In genomic region chr3:40990062-40990456, GRCh38 we compare ENCODE assay signal across 15 cellular contexts.
DNase-seq lines count a peak whose midpoint lies in the region; ATAC-seq and TF ChIP-seq lines count a peak whose summit lies in the region.
"Had no signal": no experiment of that assay in that cellular context is flagged by ENCODE, and none has a peak within 500 bp of the region (broad histone marks: within the 10 kb centered on the region; RNA-seq: fewer than 3 reads in every experiment).

No MANE protein-coding gene starts in this region.

- H3K4me1 ChIP-seq in breast epithelium: peaks cover 0 to 6% of the 10 kb centered on the region in 2 donors

- BruUV-seq in MCF 10A (replicated peaks; lab: Mats Ljungman, UMichigan): no TSS peak

- H3K27me3 Mint-ChIP-seq in MCF 10A (ENCODE audit: insufficient read depth, unreplicated experiment): no peaks in the 10 kb centered on the region

- TF ChIP-seq CTCF in MCF 10A (IDR thresholded peaks at IDR 0.05; ENCODE audit: unreplicated experiment) (no peak), breast epithelium (IDR thresholded peaks at IDR 0.05) (no peak), fibroblast of mammary gland (conservative IDR thresholded peaks at IDR 0.05; ENCODE audit: control insufficient read depth, insufficient read depth, low read depth, low read length) (no peak)

- CTCF ChIA-PET in MCF 10A (lab: Yijun Ruan, JAX): interaction anchor here (0.7 kb wide), 1 partner anchor 406 kb away, joined by 4 read pairs; no protein-coding TSS in a partner anchor

- H3K36me3 Mint-ChIP-seq in MCF 10A (ENCODE audit: insufficient read depth, unreplicated experiment): no peaks in the 10 kb centered on the region
- H3K36me3 Mint-ChIP-seq: CD4-positive, alpha-beta memory T cell had no signal

- POLR2A ChIA-PET in MCF 10A (lab: Yijun Ruan, JAX): no interaction called here

- H3K4me3 ChIP-seq in breast epithelium (no peak overlapping the region), fibroblast of mammary gland (ENCODE audit: control insufficient read depth, low read depth, low read length) (no peak overlapping the region)
- H3K4me3 ChIP-seq: GM23338 had no signal

- H3K4me1 Mint-ChIP-seq in MCF 10A (ENCODE audit: insufficient read depth, unreplicated experiment): peaks cover 6% of the 10 kb centered on the region
- H3K4me1 Mint-ChIP-seq: CD4-positive, alpha-beta memory T cell; GM23338; H9 had no signal

- no peak for TF ChIP-seq POLR2A in breast epithelium (IDR thresholded peaks at IDR 0.05)

- H3K27ac ChIP-seq in breast epithelium: peak overlapping the region in 1 of 2 donors; percentile 76
- H3K27ac ChIP-seq: 22Rv1 had no signal

- H3K9me3 ChIP-seq in breast epithelium: no peaks in the 10 kb centered on the region

- DNase-seq in MCF 10A (ENCODE audit: unreplicated experiment) (no peak), breast epithelium (ENCODE audit: low spot score in 2 of 2) (no peak), fibroblast of mammary gland (ENCODE audit: low read depth) (peak; percentile 20), sciatic nerve (ENCODE audit: low spot score) (no peak), AG08396 (ENCODE audit: low spot score) (no peak)
- DNase-seq: C1 segment of cervical spinal cord; CD4-positive, alpha-beta memory T cell; COR-L47; DMS153; DND-41; H9 had no signal

- no peaks in the 10 kb centered on the region for H3K27me3 ChIP-seq in breast epithelium

- intact Hi-C loops in MCF 10A (cut with micrococcal nuclease) (no loop called here), breast epithelium (cut with DNase I; ENCODE audit: low total_unique reads) (no loop called here), sciatic nerve (cut with DNase I) (no loop called here)

- no peaks in the 10 kb centered on the region for H3K9me3 Mint-ChIP-seq in MCF 10A (ENCODE audit: unreplicated experiment)
- H3K9me3 Mint-ChIP-seq: CD4-positive, alpha-beta memory T cell had no signal

- peak; percentile 67 for ATAC-seq in sciatic nerve
- ATAC-seq in GM18502 (IDR thresholded peaks at IDR 0.05; ENCODE audit: poor library complexity, unreplicated experiment): no peak
- ATAC-seq: GM23338, HCT116 had no signal

- H3K36me3 ChIP-seq in breast epithelium: no peaks in the 10 kb centered on the region

- H3K4me3 Mint-ChIP-seq in MCF 10A (ENCODE audit: unreplicated experiment): no peak overlapping the region
- H3K4me3 Mint-ChIP-seq: CD4-positive, alpha-beta memory T cell; GM23338; H9 had no signal

- H3K27ac Mint-ChIP-seq in MCF 10A (ENCODE audit: low read depth, unreplicated experiment): peak overlapping the region; percentile 24
- H3K27ac Mint-ChIP-seq: CD4-positive, alpha-beta memory T cell; GM23338 had no signal
